10 cellular contexts compared by ENCODE assay signal in the genomic region with DNA sequence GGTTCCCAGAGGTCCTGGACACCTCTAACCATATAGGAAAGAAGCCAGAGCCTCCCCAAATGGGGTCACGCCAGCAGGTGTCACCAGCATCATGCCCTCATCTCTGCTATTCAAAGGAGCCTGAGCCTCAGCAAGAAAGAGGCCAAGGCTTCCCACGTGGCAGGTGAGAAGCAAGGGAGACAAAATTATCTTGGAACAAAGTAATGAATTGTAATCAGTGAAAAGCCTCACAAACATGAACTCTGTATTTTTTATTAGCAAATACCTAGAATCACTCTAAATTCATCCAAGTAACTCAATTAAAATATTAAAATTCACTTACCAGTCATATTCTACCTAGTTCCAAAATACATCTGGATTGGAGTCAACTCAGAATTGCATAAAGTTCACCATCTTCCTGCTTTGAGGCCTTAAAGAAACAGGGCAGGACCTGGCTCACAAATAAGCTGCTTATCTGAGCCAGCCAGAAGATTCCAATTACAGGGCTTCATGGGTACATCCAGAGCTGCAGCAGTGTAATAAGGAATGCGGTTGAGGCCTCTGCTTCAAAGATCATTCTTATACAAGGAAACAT.
DNase-seq lines count a peak whose midpoint lies in the region; ATAC-seq and TF ChIP-seq lines count a peak whose summit lies in the region.
"Had no signal": no experiment of that assay in that cellular context is flagged by ENCODE, and none has a peak within 500 bp of the region (broad histone marks: within the 10 kb centered on the region; RNA-seq: fewer than 3 reads in every experiment).

No MANE protein-coding gene starts in this region.

- TF ChIP-seq CTCF in C4-2B (conservative IDR thresholded peaks at IDR 0.05) (peak; percentile 14), HEK293 (tag by site-specific recombination; IDR thresholded peaks at IDR 0.05) (no peak; the same call in 1 of the 2 replicates), lower lobe of right lung (IDR thresholded peaks at IDR 0.05) (no peak)

- CTCF ChIA-PET in HEK293 (lab: Yijun Ruan, JAX): interaction anchor here (1.2 kb wide), 2 partner anchors 11 to 68 kb away, joined by 4 to 7 read pairs; no protein-coding TSS in a partner anchor

- H3K4me1 ChIP-seq in HEK293 (ENCODE audit: control insufficient read depth, insufficient read depth, low read length) (0 out of 2 replicates have a peak, but pooled peaks cover 3% of the 10 kb centered on the region), lower lobe of right lung (peaks cover 36% of the 10 kb centered on the region)

- H3K4me3 ChIP-seq in HEK293 (ENCODE audit: low read depth, low read length) (no peak overlapping the region), lower lobe of right lung (no peak overlapping the region)

- H3K36me3 ChIP-seq in HEK293 (ENCODE audit: control insufficient read depth in 2 of 2, insufficient read depth in 1 of 2, low read length in 2 of 2) (no peaks in the 10 kb centered on the region), lower lobe of right lung (no peaks in the 10 kb centered on the region)

- no peaks in the 10 kb centered on the region for H3K27me3 ChIP-seq in lower lobe of right lung (ENCODE audit: low read depth)

- H3K27ac ChIP-seq in C4-2B: no peak overlapping the region
- no peak overlapping the region for H3K27ac ChIP-seq in HEK293 (ENCODE audit: extremely low read depth, low read depth, low read length)
- H3K27ac ChIP-seq in lower lobe of right lung: peak overlapping the region; percentile 7
- H3K27ac ChIP-seq: HL-60 had no signal

- intact Hi-C loops in lower lobe of right lung (cut with DNase I): loop anchor here (10.0 kb wide), 1 partner anchor 70 kb away; the partner anchor contains the start of gene SGMS1

- H3K9me3 ChIP-seq in HEK293 (ENCODE audit: control insufficient read depth, insufficient read depth, low read depth, low read length) (no peaks in the 10 kb centered on the region), lower lobe of right lung (no peaks in the 10 kb centered on the region)

- POLR2A ChIA-PET in HEK293 (lab: Yijun Ruan, JAX): no interaction called here

- ATAC-seq in lower lobe of right lung (no peak), GM19328 (IDR thresholded peaks at IDR 0.05; ENCODE audit: unreplicated experiment) (no peak), HG02571 (IDR thresholded peaks at IDR 0.05; ENCODE audit: unreplicated experiment) (no peak)

- DNase-seq in cerebellum (ENCODE audit: low spot score): peak; percentile 31
- DNase-seq in lower lobe of right lung: no peak
- no peak for DNase-seq in GOT3 (lab: John Stamatoyannopoulos, UW)
- no peak for DNase-seq in LoVo (ENCODE audit: low spot score)
- DNase-seq: activated naive CD8-positive, alpha-beta T cell treated with anti-CD3 and anti-CD28 coated beads, Interleukin-2, amount 10 ng/mL, durations not matched to agents 7 days and 5 days had no signal

TF ChIP-seq in HEK293, 187 proteins besides CTCF, POLR2A, EP300 and RAD21:
- no peak for TF ChIP-seq ZNF341 (tag by site-specific recombination; IDR thresholded peaks at IDR 0.05; ENCODE audit: low read depth)
- TF ChIP-seq OVOL3 (tag by site-specific recombination; IDR thresholded peaks at IDR 0.05): no peak
- TF ChIP-seq, protein P1, sequence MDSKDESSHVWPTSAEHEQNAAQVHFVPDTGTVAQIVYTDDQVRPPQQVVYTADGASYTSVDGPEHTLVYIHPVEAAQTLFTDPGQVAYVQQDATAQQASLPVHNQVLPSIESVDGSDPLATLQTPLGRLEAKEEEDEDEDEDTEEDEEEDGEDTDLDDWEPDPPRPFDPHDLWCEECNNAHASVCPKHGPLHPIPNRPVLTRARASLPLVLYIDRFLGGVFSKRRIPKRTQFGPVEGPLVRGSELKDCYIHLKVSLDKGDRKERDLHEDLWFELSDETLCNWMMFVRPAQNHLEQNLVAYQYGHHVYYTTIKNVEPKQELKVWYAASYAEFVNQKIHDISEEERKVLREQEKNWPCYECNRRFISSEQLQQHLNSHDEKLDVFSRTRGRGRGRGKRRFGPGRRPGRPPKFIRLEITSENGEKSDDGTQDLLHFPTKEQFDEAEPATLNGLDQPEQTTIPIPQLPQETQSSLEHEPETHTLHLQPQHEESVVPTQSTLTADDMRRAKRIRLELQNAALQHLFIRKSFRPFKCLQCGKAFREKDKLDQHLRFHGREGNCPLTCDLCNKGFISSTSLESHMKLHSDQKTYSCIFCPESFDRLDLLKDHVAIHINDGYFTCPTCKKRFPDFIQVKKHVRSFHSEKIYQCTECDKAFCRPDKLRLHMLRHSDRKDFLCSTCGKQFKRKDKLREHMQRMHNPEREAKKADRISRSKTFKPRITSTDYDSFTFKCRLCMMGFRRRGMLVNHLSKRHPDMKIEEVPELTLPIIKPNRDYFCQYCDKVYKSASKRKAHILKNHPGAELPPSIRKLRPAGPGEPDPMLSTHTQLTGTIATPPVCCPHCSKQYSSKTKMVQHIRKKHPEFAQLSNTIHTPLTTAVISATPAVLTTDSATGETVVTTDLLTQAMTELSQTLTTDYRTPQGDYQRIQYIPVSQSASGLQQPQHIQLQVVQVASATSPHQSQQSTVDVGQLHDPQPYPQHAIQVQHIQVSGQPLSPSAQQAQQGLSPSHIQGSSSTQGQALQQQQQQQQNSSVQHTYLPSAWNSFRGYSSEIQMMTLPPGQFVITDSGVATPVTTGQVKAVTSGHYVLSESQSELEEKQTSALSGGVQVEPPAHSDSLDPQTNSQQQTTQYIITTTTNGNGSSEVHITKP (tag by site-specific recombination; IDR thresholded peaks at IDR 0.05): peak; percentile 56; the same call in 1 of the 2 replicates
